In the genomic region with DNA sequence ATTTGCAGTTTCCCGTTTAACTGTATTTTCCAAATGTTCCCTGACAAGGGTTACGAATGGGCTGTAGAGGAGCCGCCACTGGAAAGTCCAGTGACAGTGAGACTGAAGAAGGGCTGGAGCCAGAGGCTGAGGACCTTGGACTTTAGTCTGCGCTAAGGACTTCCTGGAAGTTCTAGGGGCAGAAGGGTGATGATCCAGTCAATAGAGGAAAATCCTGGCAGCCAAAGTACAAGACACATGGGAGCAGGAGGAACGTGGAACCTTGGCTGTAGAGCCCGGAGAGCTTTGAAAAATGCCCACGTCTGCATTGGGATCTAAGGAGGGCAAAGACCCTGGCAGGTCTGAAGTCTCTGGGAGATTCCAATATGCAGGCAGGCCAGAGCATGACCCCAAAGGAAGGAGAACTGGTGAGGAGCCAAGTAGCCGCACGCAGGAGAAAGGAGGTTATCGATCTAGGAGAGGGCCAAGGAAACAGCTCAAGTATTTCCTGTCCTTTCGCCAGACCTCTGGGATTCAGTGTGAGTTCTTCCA, we compare ENCODE assay signal across 9 cellular contexts. TPM values are rescaled to one million over a fixed set of nuclear protein-coding genes. Genes with fewer than 3 reads are reported as not detected.
DNase-seq lines count a peak whose midpoint lies in the region; ATAC-seq and TF ChIP-seq lines count a peak whose summit lies in the region.
"Had no signal": no experiment of that assay in that cellular context is flagged by ENCODE, and none has a peak within 500 bp of the region (broad histone marks: within the 10 kb centered on the region; RNA-seq: fewer than 3 reads in every experiment).

No MANE protein-coding gene starts in this region.

- H3K9me3 Mint-ChIP-seq in CD4-positive, alpha-beta memory T cell: peaks cover 0 to 5% (median 0%) of the 10 kb centered on the region in 8 donors
- H3K9me3 Mint-ChIP-seq in nephron: no peaks in the 10 kb centered on the region

- CTCF ChIA-PET in CD4-positive, alpha-beta memory T cell (lab: Charles Lee; ENCODE audit: partially characterized antibody): interaction anchor here (1.5 to 2.6 kb wide), 3 partner anchors 36 to 49 kb away, joined by 3 to 16 read pairs (median 10); no protein-coding TSS in a partner anchor

- peaks cover 99% of the 10 kb centered on the region for H3K4me1 ChIP-seq in CD4-positive, alpha-beta memory T cell (ENCODE audit: insufficient read depth, low read length)
- peaks cover 38% of the 10 kb centered on the region for H3K4me1 ChIP-seq in RWPE2 (ENCODE audit: insufficient read depth, poor library complexity, severe bottlenecking)

- peaks cover 88 to 99% (median 93%) of the 10 kb centered on the region in 4 donors for H3K4me1 Mint-ChIP-seq in CD4-positive, alpha-beta memory T cell
- peaks cover 93% of the 10 kb centered on the region for H3K4me1 Mint-ChIP-seq in nephron

- no peak for DNase-seq in CD4-positive, alpha-beta memory T cell
- no peak for DNase-seq in RWPE2 (ENCODE audit: low spot score)
- no peak for DNase-seq in epithelial cell of prostate (ENCODE audit: low read depth, low spot score)
- no peak for DNase-seq in NCI-H1048 (lab: John Stamatoyannopoulos, UW)
- DNase-seq in COLO829 (ENCODE audit: low spot score): no peak
- DNase-seq in GM13977 (ENCODE audit: low spot score): no peak
- DNase-seq: NCI-H2029 treated with DMSO at 0.1 percent for 48 hours had no signal

- H3K9me3 ChIP-seq in CD4-positive, alpha-beta memory T cell (ENCODE audit: control insufficient read depth in 1 of 2, low read length in 2 of 2): no peaks in the 10 kb centered on the region
- H3K9me3 ChIP-seq in RWPE2 (ENCODE audit: severe bottlenecking): no peaks in the 10 kb centered on the region

- in situ Hi-C loops in GM13977 (cut with MboI; ENCODE audit: low pct_unique_long_range_greater_than_20kb, low sequenced_read_pairs, unreplicated experiment): no loop called here

- H3K4me3 ChIP-seq in CD4-positive, alpha-beta memory T cell (ENCODE audit: low read length in 2 of 2): no peak overlapping the region
- H3K4me3 ChIP-seq in RWPE2 (ENCODE audit: severe bottlenecking): no peak overlapping the region

- H3K36me3 ChIP-seq in CD4-positive, alpha-beta memory T cell (ENCODE audit: insufficient read depth, low read length): peaks cover 15% of the 10 kb centered on the region
- H3K36me3 ChIP-seq in RWPE2 (ENCODE audit: low read depth): peaks cover 35% of the 10 kb centered on the region

- ATAC-seq in RWPE2 (ENCODE audit: low read depth) (no peak), HG03565 (IDR thresholded peaks at IDR 0.05; ENCODE audit: unreplicated experiment) (no peak)

- H3K27ac Mint-ChIP-seq in CD4-positive, alpha-beta memory T cell: peak overlapping the region; percentile 87 to 98 (median 97)
- peak overlapping the region; percentile 97 to 100 (median 98) for H3K27ac Mint-ChIP-seq in nephron

- TF ChIP-seq CTCF in RWPE2 (IDR thresholded peaks at IDR 0.05; ENCODE audit: poor library complexity, severe bottlenecking) (no peak), nephron (IDR thresholded peaks at IDR 0.05; ENCODE audit: unreplicated experiment in 3 of 3) (no peak), GM13977 (IDR thresholded peaks at IDR 0.05; ENCODE audit: extremely low read depth, insufficient read depth, missing control alignments) (no peak)

- peak overlapping the region; percentile 5 to 79 (median 60) for H3K4me3 Mint-ChIP-seq in CD4-positive, alpha-beta memory T cell
- peak overlapping the region in 2 of 3 experiments; percentile 1 to 19 for H3K4me3 Mint-ChIP-seq in nephron

- H3K27me3 Mint-ChIP-seq in CD4-positive, alpha-beta memory T cell: no peaks in the 10 kb centered on the region
- no peaks in the 10 kb centered on the region for H3K27me3 Mint-ChIP-seq in nephron (ENCODE audit: low read depth)

- no peaks in the 10 kb centered on the region for H3K27me3 ChIP-seq in CD4-positive, alpha-beta memory T cell (ENCODE audit: insufficient read depth, low read length)
- H3K27me3 ChIP-seq in RWPE2 (ENCODE audit: insufficient read depth, poor library complexity, severe bottlenecking): no peaks in the 10 kb centered on the region

- H3K36me3 Mint-ChIP-seq in CD4-positive, alpha-beta memory T cell: peaks cover 13 to 61% of the 10 kb centered on the region in 2 donors
- H3K36me3 Mint-ChIP-seq in nephron (ENCODE audit: low read depth): no peaks in the 10 kb centered on the region

- peak overlapping the region; percentile 33 for H3K27ac ChIP-seq in CD4-positive, alpha-beta memory T cell (ENCODE audit: low read depth, low read length)
- H3K27ac ChIP-seq in RWPE2 (ENCODE audit: poor library complexity, severe bottlenecking) (peak overlapping the region; percentile 100), epithelial cell of prostate (peak overlapping the region; percentile 99)

- intact Hi-C loops in CD4-positive, alpha-beta memory T cell (cut with micrococcal nuclease): no loop called here

- POLR2A ChIA-PET in CD4-positive, alpha-beta memory T cell (lab: Charles Lee; ENCODE audit: partially characterized antibody): interaction anchor here (1.3 to 7.7 kb wide), 7 partner anchors 18 to 50 kb away, joined by 3 to 126 read pairs (median 12); a partner anchor contains a TSS

RNA-seq across cellular contexts. Expression of a gene that starts 28.5 kb away (rescaled TPM):
- 100 to 1,000 TPM; 179 to 187 TPM for total RNA-seq in CD4-positive, alpha-beta memory T cell
- 100 to 1,000 TPM in 1 of 2 donors, 10 to 100 TPM in 1; 92.2 to 119 TPM for polyA plus RNA-seq in CD4-positive, alpha-beta memory T cell

Comparison
In these comparisons a context has a peak if more than half of its experiments do, and no peak if none do; other contexts are left out.
1. H3K27ac ChIP-seq: peak in every context shown above with its lines; median percentile 100 in RWPE2; 99 in epithelial cell of prostate; 33 in CD4-positive, alpha-beta memory T cell.